In genomic region chr16:50451951-50452508, GRCh38 we compare ENCODE assay signal across 28 cellular contexts.
"Had no signal": no experiment of that assay in that cellular context is flagged by ENCODE, and none has a peak within 500 bp of the region (broad histone marks: within the 10 kb centered on the region; RNA-seq: fewer than 3 reads in every experiment).

No MANE protein-coding gene starts in this region.

- DNase-seq: hypothalamus; immature natural killer cell; kidney; left colon; left lung; lower lobe of right lung; mammary epithelial cell; mesenchymal stem cell; naive B cell; natural killer cell; ovary; retina; right cardiac atrium; stimulated activated CD4-positive, alpha-beta T cell treated with anti-CD3 and anti-CD28 coated beads, Interleukin-1b, Interleukin-23, amount 100 ng/mL, for 48 hours; stimulated activated CD4-positive, alpha-beta T cell treated with anti-CD3 and anti-CD28 coated beads, Interleukin-2, amount 100 ng/mL, for 48 hours; stimulated activated CD4-positive, alpha-beta T cell treated with anti-CD3 and anti-CD28 coated beads, Interleukin-4, amount 100 ng/mL, for 4 hours; stimulated activated CD8-positive, alpha-beta memory T cell treated with anti-CD3 and anti-CD28 coated beads, Interleukin-4, amount 100 ng/mL, for 48 hours; stimulated activated naive CD4-positive, alpha-beta T cell treated with Interleukin-2 at 50 U/mL for 16 hours; stimulated activated naive CD8-positive, alpha-beta T cell treated with anti-CD3 and anti-CD28 coated beads, Interleukin-15, amount 100 ng/mL, for 72 hours; testis; thyroid gland; transverse colon; upper lobe of left lung had no signal

- H3K27me3 ChIP-seq: ovary, testis, thyroid gland, transverse colon, upper lobe of left lung, vagina had no signal

- H3K9me3 ChIP-seq: left lung, lower lobe of right lung, ovary, prostate gland, testis, thyroid gland, transverse colon, upper lobe of left lung, vagina had no signal

- H3K4me3 ChIP-seq: left lung, lower lobe of right lung, ovary, prostate gland, smooth muscle cell, testis, thyroid gland, transverse colon, upper lobe of left lung, vagina had no signal

- FAIRE-seq: islet of Langerhans, kidney had no signal

- ATAC-seq: left colon; left lung; lower lobe of right lung; natural killer cell; right cardiac atrium; stimulated activated memory B cell treated with anti-CD40 and anti-IgM and Interleukin-4, amounts not matched to agents 10 μg/mL and 1 μg/mL and 100 μg/mL, for 72 hours; stimulated activated naive CD8-positive, alpha-beta T cell treated with anti-CD3 and anti-CD28 coated beads, Interleukin-15, amount 100 ng/mL, for 72 hours had no signal

- H3K36me3 ChIP-seq: left lung, lower lobe of right lung, ovary, prostate gland, thyroid gland, transverse colon, upper lobe of left lung, vagina had no signal

- H3K4me1 ChIP-seq: left lung, lower lobe of right lung, prostate gland, testis, thyroid gland, transverse colon, upper lobe of left lung, vagina had no signal

- H3K27ac ChIP-seq: left lung, lower lobe of right lung, ovary, prostate gland, testis, thyroid gland, transverse colon, upper lobe of left lung, vagina had no signal
